ENCODE assay signal across 8 cellular contexts in genomic region chr1:37691497-37692077, GRCh38. TPM values are rescaled to one million over a fixed set of nuclear protein-coding genes. Genes with fewer than 3 reads are reported as not detected.
DNase-seq lines count a peak whose midpoint lies in the region; ATAC-seq and TF ChIP-seq lines count a peak whose summit lies in the region.

No MANE protein-coding gene starts in this region.

- H3K36me3 Mint-ChIP-seq in T-helper 17 cell (ENCODE audit: low read depth) (peaks cover 2% of the 10 kb centered on the region), memory B cell (peaks cover 8% of the 10 kb centered on the region)

- ATAC-seq in T-helper 17 cell (no peak), memory B cell (ENCODE audit: low read depth) (peak; percentile 0)

- no peaks in the 10 kb centered on the region for H3K27me3 ChIP-seq in dorsolateral prefrontal cortex

- DNase-seq in activated gamma-delta T cell treated with Interleukin-2 at 50 U/mL for 16 hours (peak; percentile 7), activated gamma-delta T cell (lab: John Stamatoyannopoulos, UW) (no peak), HUDEP-2 (lab: John Stamatoyannopoulos, UW; ENCODE audit: unreplicated experiment in 76 of 76) (peak in 53 of 76 experiments; percentile 2 to 59 (median 36)), T-helper 17 cell (peak in 1 of 3 donors; percentile 16), dorsolateral prefrontal cortex (peak in 5 of 10 donors; percentile 14 to 54 (median 32)), memory B cell (ENCODE audit: low spot score in 2 of 2) (peak in 1 of 2 donors; percentile 5), substantia nigra (lab: John Stamatoyannopoulos, UW) (peak in 16 of 49 donors; percentile 19 to 76 (median 38)), OCI-M2 (lab: John Stamatoyannopoulos, UW; ENCODE audit: unreplicated experiment) (no peak)

- H3K27me3 Mint-ChIP-seq in T-helper 17 cell (no peaks in the 10 kb centered on the region), memory B cell (no peaks in the 10 kb centered on the region)

- no peaks in the 10 kb centered on the region for H3K9me3 ChIP-seq in T-helper 17 cell (ENCODE audit: control insufficient read depth, low read length, poor library complexity, severe bottlenecking)

- H3K4me3 Mint-ChIP-seq in T-helper 17 cell (peak overlapping the region; percentile 97), memory B cell (peak overlapping the region; percentile 91)

- peak in 1 of 56 donors; percentile 3 for TF ChIP-seq CTCF in dorsolateral prefrontal cortex (IDR thresholded peaks at IDR 0.05 in 54 of 56, conservative IDR thresholded peaks at IDR 0.05 in 2 of 56; ENCODE audit: low read depth in 1 of 56, partially characterized antibody in 56 of 56)

- H3K4me3 ChIP-seq in dorsolateral prefrontal cortex, result peak overlapping the region; percentile 60 to 100 (median 89)

- intact Hi-C loops in dorsolateral prefrontal cortex (cut with DNase I), result loop anchor here (1.0 to 10.0 kb wide), 8 partner anchors 27 to 321 kb away; partner anchors contain the start of genes GNL2 (in 2 of the 2), MTF1 (in 2 of the 2), YRDC (in 2 of the 2) and EPHA10 (in 1 of the 2)

- peaks cover 34% of the 10 kb centered on the region for H3K4me1 Mint-ChIP-seq in T-helper 17 cell
- H3K4me1 Mint-ChIP-seq in memory B cell, result peaks cover 26% of the 10 kb centered on the region

- H3K27ac Mint-ChIP-seq in T-helper 17 cell (peak overlapping the region; percentile 94), memory B cell (peak overlapping the region; percentile 88)

- H3K9me3 Mint-ChIP-seq in memory B cell, result no peaks in the 10 kb centered on the region

- peak overlapping the region in 49 of 59 donors; percentile 6 to 90 (median 67) for H3K27ac ChIP-seq in dorsolateral prefrontal cortex
- H3K27ac ChIP-seq in substantia nigra (ENCODE audit: low read depth, low read length, poor library complexity, severe bottlenecking), result peak overlapping the region; percentile 86

RNA-seq across cellular contexts. Expression of gene CDCA8, which starts 0.7 kb away (rescaled TPM):
- under 1 TPM; 0.70 TPM for total RNA-seq in T-helper 17 cell
- 1 to 10 TPM in 51 of 120 experiments, under 1 TPM in 69; 0.30 to 1.9 (median 0.93) TPM for total RNA-seq in dorsolateral prefrontal cortex

RNA-seq across cellular contexts. Expression of gene RSPO1, which starts 56.9 kb away (rescaled TPM):
- total RNA-seq in T-helper 17 cell, result not detected
- total RNA-seq in dorsolateral prefrontal cortex, result under 1 TPM in 36 of 120 experiments, not detected in 84; 0.16 to 0.69 (median 0.28) TPM

Comparison
In these comparisons a context has a peak if more than half of its experiments do, and no peak if none do; other contexts are left out.
1. DNase-seq: peak in activated gamma-delta T cell treated with Interleukin-2 at 50 U/mL for 16 hours (single experiment) and HUDEP-2 (53 of 76); none in activated gamma-delta T cell (single experiment) and OCI-M2 (single experiment).